ENCODE assay signal across 1 cellular context in genomic region chr14:60094306-60094897, GRCh38.
TF ChIP-seq lines count a peak whose summit lies in the region.

No MANE protein-coding gene starts in this region.

TF ChIP-seq in A549, 52 proteins besides CTCF, POLR2A, EP300 and RAD21 (continued from another document):
- TF ChIP-seq BCL3 (IDR thresholded peaks at IDR 0.05) (no peak), EHMT2 (IDR thresholded peaks at IDR 0.05; ENCODE audit: low read depth) (no peak), RARB (CRISPR knock-in tag; IDR thresholded peaks at IDR 0.05) (no peak), RNF2 (IDR thresholded peaks at IDR 0.05; ENCODE audit: borderline replicate concordance, low read depth) (no peak), ZC3H11A (IDR thresholded peaks at IDR 0.05) (no peak), HOXA7 (CRISPR knock-in tag; IDR thresholded peaks at IDR 0.05) (no peak)
